Comparison of ENCODE assay signal across 17 cellular contexts in genomic region chr15:22973286-22973685, GRCh38. TPM values are rescaled to one million over a fixed set of nuclear protein-coding genes. Genes with fewer than 3 reads are reported as not detected.
DNase-seq lines count a peak whose midpoint lies in the region; ATAC-seq and TF ChIP-seq lines count a peak whose summit lies in the region.
"Had no signal": no experiment of that assay in that cellular context is flagged by ENCODE, and none has a peak within 500 bp of the region (broad histone marks: within the 10 kb centered on the region; RNA-seq: fewer than 3 reads in every experiment).

No MANE protein-coding gene starts in this region.

- H3K4me1 ChIP-seq in Caco-2 (peaks cover 23% of the 10 kb centered on the region), osteoblast (ENCODE audit: insufficient read depth, low read length) (peaks cover 10% of the 10 kb centered on the region), esophagus squamous epithelium (peaks cover 0 to 32% (median 4%) of the 10 kb centered on the region in 3 donors)

- no peak overlapping the region for H2AFZ ChIP-seq in osteoblast (ENCODE audit: low read length)

- H3K9me3 ChIP-seq in Caco-2: peaks cover 19% of the 10 kb centered on the region
- no peaks in the 10 kb centered on the region for H3K9me3 ChIP-seq in osteoblast (ENCODE audit: low read depth, low read length)
- H3K9me3 ChIP-seq in esophagus squamous epithelium: no peaks in the 10 kb centered on the region
- H3K9me3 ChIP-seq: vagina had no signal

- H3K27ac Mint-ChIP-seq in Caco-2 (ENCODE audit: unreplicated experiment): peak overlapping the region; percentile 1
- H3K27ac Mint-ChIP-seq in dendritic cell treated with granulocyte-macrophage colony-stimulating factor and Interleukin-4, amounts not matched to agents 40 ng/mL and 50 ng/mL, for 4 days: peak overlapping the region; percentile 76
- H3K27ac Mint-ChIP-seq: activated naive CD8-positive, alpha-beta T cell; B cell had no signal

- H3K27me3 ChIP-seq in Caco-2 (replicated peaks; ENCODE audit: control insufficient read depth, insufficient read depth, low read length) (no peaks in the 10 kb centered on the region), osteoblast (ENCODE audit: insufficient read depth, low read length) (no peaks in the 10 kb centered on the region), esophagus squamous epithelium (no peaks in the 10 kb centered on the region)
- H3K27me3 ChIP-seq: vagina had no signal

- TF ChIP-seq CTCF in Caco-2 (IDR thresholded peaks at IDR 0.05; ENCODE audit: insufficient read depth in 1 of 2, low read depth in 1 of 2, low read length in 1 of 2, severe bottlenecking in 1 of 2, unreplicated experiment in 1 of 2) (no peak), GM20000 (IDR thresholded peaks at IDR 0.05; ENCODE audit: extremely low read depth, missing control alignments) (no peak), osteoblast (IDR thresholded peaks at IDR 0.05; ENCODE audit: extremely low read depth, low read depth, low read length) (no peak), esophagus squamous epithelium (IDR thresholded peaks at IDR 0.05) (no peak)

- H3K36me3 ChIP-seq in Caco-2 (ENCODE audit: control insufficient read depth, insufficient read depth, low read length): no peaks in the 10 kb centered on the region
- peaks cover 3% of the 10 kb centered on the region for H3K36me3 ChIP-seq in osteoblast (ENCODE audit: insufficient read depth, low read length)
- no peaks in the 10 kb centered on the region for H3K36me3 ChIP-seq in esophagus squamous epithelium
- H3K36me3 ChIP-seq: vagina had no signal

- H4K20me1 ChIP-seq in osteoblast (ENCODE audit: insufficient read depth, low read length): peaks cover 91% of the 10 kb centered on the region

- peak; percentile 47 for ATAC-seq in HG03196 (IDR thresholded peaks at IDR 0.05; ENCODE audit: unreplicated experiment)

- H3K27ac ChIP-seq in osteoblast (ENCODE audit: low read depth, low read length) (no peak overlapping the region), esophagus squamous epithelium (no peak overlapping the region)
- H3K27ac ChIP-seq: coronary artery, vagina had no signal

- H3K79me2 ChIP-seq in osteoblast (ENCODE audit: insufficient read depth, low read length): peaks cover 95% of the 10 kb centered on the region

- BruUV-seq in Caco-2 (replicated peaks; lab: Mats Ljungman, UMichigan): no TSS peak

- no peak for TF ChIP-seq POLR2A in esophagus squamous epithelium (IDR thresholded peaks at IDR 0.05)

- peaks cover 24% of the 10 kb centered on the region for H3K4me1 Mint-ChIP-seq in Caco-2 (ENCODE audit: low read depth, unreplicated experiment)
- peaks cover 42% of the 10 kb centered on the region for H3K4me1 Mint-ChIP-seq in dendritic cell treated with granulocyte-macrophage colony-stimulating factor and Interleukin-4, amounts not matched to agents 40 ng/mL and 50 ng/mL, for 4 days (ENCODE audit: low read depth)

- no peak overlapping the region for H3K4me2 ChIP-seq in osteoblast (ENCODE audit: insufficient read depth, low read length)

- DNase-seq in Caco-2 (peak; percentile 70 to 76), GM20000 (ENCODE audit: low spot score) (peak; percentile 44), HK-2 (ENCODE audit: unreplicated experiment) (no peak), kidney glomerular epithelial cell (lab: John Stamatoyannopoulos, UW) (no peak), osteoblast (ENCODE audit: insufficient read length, low spot score, missing footprints) (no peak), esophagus squamous epithelium (lab: John Stamatoyannopoulos, UW) (no peak)
- DNase-seq: EL; islet precursor cell; NCI-H1930; stimulated activated CD4-positive, alpha-beta T cell treated with anti-CD3 and anti-CD28 coated beads, Interleukin-15, amount 100 ng/mL, for 24 hours; stimulated activated CD8-positive, alpha-beta memory T cell treated with anti-CD3 and anti-CD28 coated beads, Interleukin-4, amount 100 ng/mL, for 48 hours had no signal

- H3K4me3 ChIP-seq in Caco-2 (ENCODE audit: low read depth, low read length) (no peak overlapping the region), osteoblast (ENCODE audit: insufficient read depth, low read length) (no peak overlapping the region), esophagus squamous epithelium (no peak overlapping the region)
- H3K4me3 ChIP-seq: coronary artery, vagina had no signal

- WGBS in esophagus squamous epithelium, 2 donors: 52 to 57% methylated on average over 5 of the region's 5 CpGs

- POLR2A ChIA-PET in Caco-2 (lab: Charles Lee): no interaction called here

- peaks cover 9% of the 10 kb centered on the region for H3K9me3 Mint-ChIP-seq in Caco-2 (ENCODE audit: unreplicated experiment)
- H3K9me3 Mint-ChIP-seq in dendritic cell treated with granulocyte-macrophage colony-stimulating factor and Interleukin-4, amounts not matched to agents 40 ng/mL and 50 ng/mL, for 4 days: no peaks in the 10 kb centered on the region

- H3K36me3 Mint-ChIP-seq in Caco-2 (ENCODE audit: insufficient read depth, unreplicated experiment): peaks cover 5% of the 10 kb centered on the region
- H3K36me3 Mint-ChIP-seq in dendritic cell treated with granulocyte-macrophage colony-stimulating factor and Interleukin-4, amounts not matched to agents 40 ng/mL and 50 ng/mL, for 4 days (ENCODE audit: low read depth): peaks cover 17% of the 10 kb centered on the region

- CTCF ChIA-PET in Caco-2 (lab: Charles Lee): no interaction called here

- no peaks in the 10 kb centered on the region for H3K27me3 Mint-ChIP-seq in Caco-2 (ENCODE audit: insufficient read depth, unreplicated experiment)
- H3K27me3 Mint-ChIP-seq in dendritic cell treated with granulocyte-macrophage colony-stimulating factor and Interleukin-4, amounts not matched to agents 40 ng/mL and 50 ng/mL, for 4 days: no peaks in the 10 kb centered on the region

- H3K4me3 Mint-ChIP-seq in Caco-2 (ENCODE audit: unreplicated experiment): peak overlapping the region; percentile 27
- peak overlapping the region; percentile 51 for H3K4me3 Mint-ChIP-seq in dendritic cell treated with granulocyte-macrophage colony-stimulating factor and Interleukin-4, amounts not matched to agents 40 ng/mL and 50 ng/mL, for 4 days
- H3K4me3 Mint-ChIP-seq: activated naive CD8-positive, alpha-beta T cell; B cell had no signal

- intact Hi-C loops in Caco-2 (cut with micrococcal nuclease; ENCODE audit: unreplicated experiment): no loop called here
- intact Hi-C loops in dendritic cell treated with granulocyte-macrophage colony-stimulating factor and Interleukin-4, amounts not matched to agents 40 ng/mL and 50 ng/mL, for 4 days (cut with micrococcal nuclease): no loop called here
- intact Hi-C loops in esophagus squamous epithelium (cut with DNase I): no loop called here

RNA-seq across cellular contexts. Expression of gene CYFIP1, which starts 6.9 kb away (rescaled TPM):
- total RNA-seq in Caco-2 (2022): 205 and 211 TPM in 2 replicates
- total RNA-seq in osteoblast: 104 and 107 TPM in 2 replicates
- 10 to 100 TPM; 88.0 to 92.5 (median 90.1) TPM for total RNA-seq in esophagus squamous epithelium

Comparison
In these comparisons a context has a peak if more than half of its experiments do, and no peak if none do; other contexts are left out.
1. DNase-seq: peak in Caco-2 (2 of 2) and GM20000 (single experiment); none in HK-2 (single experiment), kidney glomerular epithelial cell (single experiment), osteoblast (single experiment) and esophagus squamous epithelium (single experiment).